8 cellular contexts compared by ENCODE assay signal in the genomic region with DNA sequence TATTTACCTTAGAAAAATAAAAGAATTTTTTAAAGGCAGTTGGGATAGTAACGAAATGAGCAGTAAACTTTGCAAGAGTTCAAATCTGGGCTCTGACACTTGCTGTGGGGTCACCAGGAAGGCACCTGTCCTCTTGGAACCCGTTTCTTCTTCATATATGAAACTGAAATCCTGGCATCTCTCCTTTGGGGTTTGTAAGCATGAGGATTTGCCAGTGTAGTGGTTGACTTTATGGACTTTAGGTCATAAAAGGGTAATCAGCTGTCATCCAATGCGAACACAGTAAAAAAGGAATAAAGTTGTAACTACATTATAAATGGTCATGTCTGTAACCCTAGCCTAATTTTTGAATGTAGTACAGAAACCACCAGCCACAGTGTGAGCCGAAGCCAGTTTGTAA. TPM values are rescaled to one million over a fixed set of nuclear protein-coding genes. Genes with fewer than 3 reads are reported as not detected.
DNase-seq lines count a peak whose midpoint lies in the region; ATAC-seq and TF ChIP-seq lines count a peak whose summit lies in the region.

No MANE protein-coding gene starts in this region.

- no peaks in the 10 kb centered on the region for H3K27me3 Mint-ChIP-seq in Caco-2 (ENCODE audit: insufficient read depth, unreplicated experiment)
- no peaks in the 10 kb centered on the region for H3K27me3 Mint-ChIP-seq in osteocyte (ENCODE audit: unreplicated experiment)

- H3K27ac Mint-ChIP-seq in Caco-2 (ENCODE audit: unreplicated experiment) (peak overlapping the region; percentile 72), osteocyte (ENCODE audit: unreplicated experiment) (peak overlapping the region; percentile 67)

- H3K9ac ChIP-seq in OCI-LY3 (ENCODE audit: low read length), result peak overlapping the region; percentile 80

- H3K36me3 ChIP-seq in Caco-2 (ENCODE audit: control insufficient read depth, insufficient read depth, low read length), result no peaks in the 10 kb centered on the region
- H3K36me3 ChIP-seq in OCI-LY3 (replicated peaks; ENCODE audit: low read depth, low read length), result peaks cover 3% of the 10 kb centered on the region

- TF ChIP-seq CTCF in Caco-2 (IDR thresholded peaks at IDR 0.05; ENCODE audit: insufficient read depth in 1 of 2, low read depth in 1 of 2, low read length in 1 of 2, severe bottlenecking in 1 of 2, unreplicated experiment in 1 of 2) (no peak), OCI-LY3 (IDR thresholded peaks at IDR 0.05; ENCODE audit: low read depth, low read length) (no peak), epithelial cell of esophagus (IDR thresholded peaks at IDR 0.05; ENCODE audit: insufficient read depth, low read depth, low read length, missing control alignments) (no peak), osteocyte (IDR thresholded peaks at IDR 0.05) (no peak), omental fat pad (IDR thresholded peaks at IDR 0.05) (no peak)

- H3K4me1 Mint-ChIP-seq in Caco-2 (ENCODE audit: low read depth, unreplicated experiment) (peaks cover 18% of the 10 kb centered on the region), osteocyte (ENCODE audit: unreplicated experiment) (peaks cover 56% of the 10 kb centered on the region)

- BruUV-seq in Caco-2 (replicated peaks; lab: Mats Ljungman, UMichigan), result TSS peak; percentile 32

- H3K27me3 ChIP-seq in Caco-2 (replicated peaks; ENCODE audit: control insufficient read depth, insufficient read depth, low read length) (no peaks in the 10 kb centered on the region), OCI-LY3 (ENCODE audit: low read depth, low read length) (no peaks in the 10 kb centered on the region)

- no peaks in the 10 kb centered on the region for H3K9me3 Mint-ChIP-seq in Caco-2 (ENCODE audit: unreplicated experiment)
- no peaks in the 10 kb centered on the region for H3K9me3 Mint-ChIP-seq in osteocyte (ENCODE audit: unreplicated experiment)

- no peak for ATAC-seq in omental fat pad (ENCODE audit: low FRiP score)
- no peak for ATAC-seq in HG03442 (IDR thresholded peaks at IDR 0.05; ENCODE audit: unreplicated experiment)

- POLR2A ChIA-PET in Caco-2 (lab: Charles Lee), result no interaction called here

- no peak overlapping the region for H3K27ac ChIP-seq in OCI-LY3 (ENCODE audit: low read length)

- H3K4me1 ChIP-seq in Caco-2, result peaks cover 40% of the 10 kb centered on the region
- peaks cover 45% of the 10 kb centered on the region for H3K4me1 ChIP-seq in OCI-LY3 (ENCODE audit: low read length)

- CTCF ChIA-PET in Caco-2 (lab: Charles Lee), result interaction anchor here (1.4 kb wide), 1 partner anchor 87 kb away, joined by 4 read pairs; no protein-coding TSS in a partner anchor

- H3K36me3 Mint-ChIP-seq in Caco-2 (ENCODE audit: insufficient read depth, unreplicated experiment) (peaks cover 8% of the 10 kb centered on the region), osteocyte (ENCODE audit: unreplicated experiment) (no peaks in the 10 kb centered on the region)

- H3K9me3 ChIP-seq in Caco-2 (no peaks in the 10 kb centered on the region), OCI-LY3 (ENCODE audit: insufficient read depth, low read length) (no peaks in the 10 kb centered on the region)

- H2AFZ ChIP-seq in OCI-LY3 (ENCODE audit: low read depth, low read length), result no peak overlapping the region

- DNase-seq in Caco-2 (no peak), epithelial cell of esophagus (ENCODE audit: low read depth) (no peak), osteocyte (ENCODE audit: extremely low spot score, unreplicated experiment) (no peak), omental fat pad (ENCODE audit: low spot score) (no peak), D341Med (ENCODE audit: low spot score) (no peak), SW 1271 (lab: John Stamatoyannopoulos, UW) (no peak)

- H3K4me3 Mint-ChIP-seq in Caco-2 (ENCODE audit: unreplicated experiment) (peak overlapping the region; percentile 83), osteocyte (ENCODE audit: unreplicated experiment) (peak overlapping the region; percentile 90)

- peaks cover 56% of the 10 kb centered on the region for H4K20me1 ChIP-seq in OCI-LY3 (ENCODE audit: insufficient read depth, low read length)

- H3K4me2 ChIP-seq in OCI-LY3 (ENCODE audit: low read length), result peak overlapping the region; percentile 95

- peak overlapping the region; percentile 93 for H3K4me3 ChIP-seq in Caco-2 (ENCODE audit: low read depth, low read length)
- H3K4me3 ChIP-seq in OCI-LY3 (ENCODE audit: low read length), result peak overlapping the region; percentile 90
- H3K4me3 ChIP-seq in epithelial cell of esophagus (ENCODE audit: low read length), result peak overlapping the region; percentile 86

- H3K79me2 ChIP-seq in OCI-LY3 (ENCODE audit: low read length), result peaks cover 68% of the 10 kb centered on the region

- intact Hi-C loops in Caco-2 (cut with micrococcal nuclease; ENCODE audit: unreplicated experiment), result loop anchor here (2.0 to 5.0 kb wide), 2 partner anchors 14 to 78 kb away; no protein-coding TSS in a partner anchor

RNA-seq across cellular contexts. Expression of a gene that starts 1.3 kb away (rescaled TPM):
- total RNA-seq in Caco-2 (2022), result 70.3 and 73.2 TPM in 2 replicates
- total RNA-seq in osteocyte, result 64.0 and 68.4 TPM in 2 replicates
- 10 to 100 TPM; 31.0 to 44.8 (median 35.6) TPM for total RNA-seq in omental fat pad
